16 cellular contexts compared by ENCODE assay signal in the genomic region with DNA sequence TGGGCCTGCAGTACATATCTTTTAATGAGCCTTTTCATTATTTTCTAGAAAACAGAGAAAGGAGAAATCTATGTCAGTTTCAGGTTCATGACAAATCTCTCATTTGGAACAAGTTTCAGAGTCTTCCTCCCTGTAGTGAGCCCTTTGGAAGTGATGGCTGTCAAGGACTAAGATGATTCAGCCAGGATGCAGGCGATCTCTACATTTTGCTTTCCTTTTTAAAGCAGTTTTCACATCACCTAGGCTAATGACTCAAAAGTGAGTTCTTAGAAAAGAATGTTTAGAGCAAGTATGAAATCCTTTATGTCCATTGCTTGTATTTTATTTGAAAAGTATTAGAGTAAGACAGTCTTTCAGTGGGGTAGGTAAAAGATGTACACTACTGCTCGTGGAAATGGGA.
DNase-seq lines count a peak whose midpoint lies in the region; ATAC-seq and TF ChIP-seq lines count a peak whose summit lies in the region.
"Had no signal": no experiment of that assay in that cellular context is flagged by ENCODE, and none has a peak within 500 bp of the region (broad histone marks: within the 10 kb centered on the region; RNA-seq: fewer than 3 reads in every experiment).

No MANE protein-coding gene starts in this region.

- H3K4me1 Mint-ChIP-seq in GM23338 = peaks cover 5% of the 10 kb centered on the region; the same call in 2 of the 3 replicates

- peaks cover 3% of the 10 kb centered on the region; the same call in 1 of the 3 replicates for H3K9me3 Mint-ChIP-seq in GM23338

- H4K20me1 ChIP-seq in GM23338 (replicated peaks; ENCODE audit: insufficient read depth) = no peaks in the 10 kb centered on the region
- H4K20me1 ChIP-seq: BLaER1 had no signal

- TF ChIP-seq CTCF in GM23338 (conservative IDR thresholded peaks at IDR 0.05; ENCODE audit: low read depth in 2 of 2) (no peak), brain microvascular endothelial cell (IDR thresholded peaks at IDR 0.05; ENCODE audit: low read depth, low read length, missing control alignments) (no peak)

- no peaks in the 10 kb centered on the region for H3K9me2 ChIP-seq in GM23338 (ENCODE audit: insufficient read depth)

- no peaks in the 10 kb centered on the region for H3K36me3 Mint-ChIP-seq in GM23338 (ENCODE audit: low read depth)

- H3K4me3 Mint-ChIP-seq in GM23338 = no peak overlapping the region

- no peak overlapping the region for H3K4me3 ChIP-seq in GM23338
- H3K4me3 ChIP-seq in brain microvascular endothelial cell (ENCODE audit: low read depth, low read length) = no peak overlapping the region
- H3K4me3 ChIP-seq: BLaER1, HAP-1, SJCRH30 had no signal

- peak overlapping the region; percentile 14; the same call in 1 of the 2 replicates for H2AFZ ChIP-seq in GM23338

- H3K27ac Mint-ChIP-seq in GM23338 = no peak overlapping the region

- H3K27me3 Mint-ChIP-seq in GM23338 (ENCODE audit: insufficient read depth, low read depth, poor library complexity) = no peaks in the 10 kb centered on the region

- H3K36me3 ChIP-seq in GM23338 (ENCODE audit: insufficient read depth) (no peaks in the 10 kb centered on the region), brain microvascular endothelial cell (replicated peaks) (no peaks in the 10 kb centered on the region)
- H3K36me3 ChIP-seq: BLaER1, HAP-1, SJCRH30 had no signal

- no peaks in the 10 kb centered on the region for H3K79me2 ChIP-seq in GM23338 (replicated peaks; ENCODE audit: insufficient read depth)

- ATAC-seq in GM23338 (no peak), GM21381 (IDR thresholded peaks at IDR 0.05; ENCODE audit: unreplicated experiment) (no peak)

- no peak overlapping the region for H3K27ac ChIP-seq in GM23338 (ENCODE audit: low read depth)
- no peak overlapping the region for H3K27ac ChIP-seq in brain microvascular endothelial cell
- H3K27ac ChIP-seq: BLaER1, SJCRH30 had no signal

- H3F3A ChIP-seq in GM23338 (replicated peaks; ENCODE audit: low read depth) = no peaks in the 10 kb centered on the region

- in situ Hi-C loops in brain microvascular endothelial cell (cut with HindIII; ENCODE audit: low pct_ligation_motif_present, low sequenced_read_pairs) = no loop called here

- DNase-seq in GM23338 (ENCODE audit: low spot score) (no peak), NCI-H226 (peak; percentile 41), brain microvascular endothelial cell (peak; percentile 13), NCI-H1436 (lab: John Stamatoyannopoulos, UW) (no peak), foreskin melanocyte (no peak)
- no peak for DNase-seq in stimulated activated CD4-positive, alpha-beta T cell treated with anti-CD3 and anti-CD28 coated beads, Interleukin-4, amount 100 ng/mL, for 24 hours
- DNase-seq: DMS 273 treated with DMSO at 0.1 percent for 48 hours, Kasumi-1, NCI-H1417, NCI-H2029, NCI-H2171 treated with DMSO at 0.1 percent for 48 hours, NCI-H524, SJCRH30 had no signal

- 0 out of 2 replicates have a peak, but pooled peaks cover 5% of the 10 kb centered on the region for H3K4me1 ChIP-seq in GM23338 (ENCODE audit: insufficient read depth)
- H3K4me1 ChIP-seq: HAP-1, SJCRH30 had no signal

- H3K4me2 ChIP-seq in GM23338 = no peak overlapping the region
- H3K4me2 ChIP-seq: BLaER1 had no signal

- H3K27me3 ChIP-seq in GM23338 (ENCODE audit: insufficient read depth) (no peaks in the 10 kb centered on the region), brain microvascular endothelial cell (replicated peaks) (no peaks in the 10 kb centered on the region)
- H3K27me3 ChIP-seq: BLaER1, SJCRH30 had no signal

TF ChIP-seq in GM23338, 12 proteins besides CTCF, POLR2A, EP300 and RAD21 (continues in another document):
- TF ChIP-seq JUNB (IDR thresholded peaks at IDR 0.05; ENCODE audit: unreplicated experiment) (no peak), EZH2phosphoT487 (IDR thresholded peaks at IDR 0.05; ENCODE audit: unreplicated experiment) (no peak), STAT1 (IDR thresholded peaks at IDR 0.05; ENCODE audit: unreplicated experiment) (no peak), ZNF114 (CRISPR knock-in tag; IDR thresholded peaks at IDR 0.05) (no peak), CREB1 (CRISPR knock-in tag; IDR thresholded peaks at IDR 0.05; ENCODE audit: low read depth) (no peak), EZH2 (IDR thresholded peaks at IDR 0.05; ENCODE audit: low read depth, unreplicated experiment) (no peak), POLR2AphosphoS5 (IDR thresholded peaks at IDR 0.05; ENCODE audit: low read depth) (no peak), NANOG (IDR thresholded peaks at IDR 0.05; ENCODE audit: borderline replicate concordance) (no peak)
- TF ChIP-seq, protein P1, sequence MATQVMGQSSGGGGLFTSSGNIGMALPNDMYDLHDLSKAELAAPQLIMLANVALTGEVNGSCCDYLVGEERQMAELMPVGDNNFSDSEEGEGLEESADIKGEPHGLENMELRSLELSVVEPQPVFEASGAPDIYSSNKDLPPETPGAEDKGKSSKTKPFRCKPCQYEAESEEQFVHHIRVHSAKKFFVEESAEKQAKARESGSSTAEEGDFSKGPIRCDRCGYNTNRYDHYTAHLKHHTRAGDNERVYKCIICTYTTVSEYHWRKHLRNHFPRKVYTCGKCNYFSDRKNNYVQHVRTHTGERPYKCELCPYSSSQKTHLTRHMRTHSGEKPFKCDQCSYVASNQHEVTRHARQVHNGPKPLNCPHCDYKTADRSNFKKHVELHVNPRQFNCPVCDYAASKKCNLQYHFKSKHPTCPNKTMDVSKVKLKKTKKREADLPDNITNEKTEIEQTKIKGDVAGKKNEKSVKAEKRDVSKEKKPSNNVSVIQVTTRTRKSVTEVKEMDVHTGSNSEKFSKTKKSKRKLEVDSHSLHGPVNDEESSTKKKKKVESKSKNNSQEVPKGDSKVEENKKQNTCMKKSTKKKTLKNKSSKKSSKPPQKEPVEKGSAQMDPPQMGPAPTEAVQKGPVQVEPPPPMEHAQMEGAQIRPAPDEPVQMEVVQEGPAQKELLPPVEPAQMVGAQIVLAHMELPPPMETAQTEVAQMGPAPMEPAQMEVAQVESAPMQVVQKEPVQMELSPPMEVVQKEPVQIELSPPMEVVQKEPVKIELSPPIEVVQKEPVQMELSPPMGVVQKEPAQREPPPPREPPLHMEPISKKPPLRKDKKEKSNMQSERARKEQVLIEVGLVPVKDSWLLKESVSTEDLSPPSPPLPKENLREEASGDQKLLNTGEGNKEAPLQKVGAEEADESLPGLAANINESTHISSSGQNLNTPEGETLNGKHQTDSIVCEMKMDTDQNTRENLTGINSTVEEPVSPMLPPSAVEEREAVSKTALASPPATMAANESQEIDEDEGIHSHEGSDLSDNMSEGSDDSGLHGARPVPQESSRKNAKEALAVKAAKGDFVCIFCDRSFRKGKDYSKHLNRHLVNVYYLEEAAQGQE (IDR thresholded peaks at IDR 0.05; ENCODE audit: unreplicated experiment) = no peak
- TF ChIP-seq, protein P2, sequence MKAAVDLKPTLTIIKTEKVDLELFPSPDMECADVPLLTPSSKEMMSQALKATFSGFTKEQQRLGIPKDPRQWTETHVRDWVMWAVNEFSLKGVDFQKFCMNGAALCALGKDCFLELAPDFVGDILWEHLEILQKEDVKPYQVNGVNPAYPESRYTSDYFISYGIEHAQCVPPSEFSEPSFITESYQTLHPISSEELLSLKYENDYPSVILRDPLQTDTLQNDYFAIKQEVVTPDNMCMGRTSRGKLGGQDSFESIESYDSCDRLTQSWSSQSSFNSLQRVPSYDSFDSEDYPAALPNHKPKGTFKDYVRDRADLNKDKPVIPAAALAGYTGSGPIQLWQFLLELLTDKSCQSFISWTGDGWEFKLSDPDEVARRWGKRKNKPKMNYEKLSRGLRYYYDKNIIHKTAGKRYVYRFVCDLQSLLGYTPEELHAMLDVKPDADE (IDR thresholded peaks at IDR 0.05) = no peak

Comparison
In these comparisons a context has a peak if more than half of its experiments do, and no peak if none do; other contexts are left out.
1. DNase-seq: peak in NCI-H226 (single experiment) and brain microvascular endothelial cell (single experiment); none in GM23338 (single experiment), NCI-H1436 (single experiment), stimulated activated CD4-positive, alpha-beta T cell treated with anti-CD3 and anti-CD28 coated beads, Interleukin-4, amount 100 ng/mL, for 24 hours (single experiment) and foreskin melanocyte (single experiment).